In the genomic region with DNA sequence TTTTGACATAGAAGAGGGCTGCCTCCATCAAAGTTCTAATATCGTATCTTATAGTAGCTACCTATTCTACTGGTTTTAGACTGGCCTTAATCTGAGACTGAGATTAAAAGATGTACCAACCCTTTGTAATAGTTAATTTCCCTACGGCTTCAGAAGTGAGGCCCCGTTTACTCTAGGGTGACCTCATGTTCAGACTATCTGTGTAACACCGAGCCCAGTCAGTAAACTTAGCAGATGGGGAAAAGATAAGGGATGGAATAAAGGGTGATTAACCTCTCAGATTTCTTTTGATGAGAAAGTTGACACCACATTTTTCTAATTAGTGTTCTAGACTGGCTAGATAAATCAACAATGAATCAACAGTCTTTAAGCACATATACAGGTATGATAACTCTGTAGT, we compare ENCODE assay signal across 20 cellular contexts.
"Had no signal": no experiment of that assay in that cellular context is flagged by ENCODE, and none has a peak within 500 bp of the region (broad histone marks: within the 10 kb centered on the region; RNA-seq: fewer than 3 reads in every experiment).

No MANE protein-coding gene starts in this region.

- H3K4me3 ChIP-seq: dorsolateral prefrontal cortex, left lung, sigmoid colon, thyroid gland had no signal

- FAIRE-seq: colon, keratinocyte, TTC549 had no signal

- H3K27me3 Mint-ChIP-seq: activated B cell treated with CpG ODN at 0.5 μM for 24 hours; activated CD4-positive, alpha-beta memory T cell treated with anti-CD3 and anti-CD28 coated beads for 36 hours; activated naive CD8-positive, alpha-beta T cell had no signal

- H3K4me1 Mint-ChIP-seq: activated B cell treated with CpG ODN at 0.5 μM for 24 hours, nephron had no signal

- H3K36me3 ChIP-seq: left lung, sigmoid colon, thyroid gland had no signal

- H3K27ac Mint-ChIP-seq: activated B cell treated with CpG ODN at 0.5 μM for 24 hours; activated CD4-positive, alpha-beta memory T cell treated with anti-CD3 and anti-CD28 coated beads for 36 hours; activated naive CD8-positive, alpha-beta T cell; endodermal cell; nephron; T-helper 2 cell treated with Interferon-gamma antibody and Interleukin-4, amounts not matched to agents 5 μg/mL and 100 μg/mL, for 36 hours had no signal

- H3K36me3 Mint-ChIP-seq: activated CD4-positive, alpha-beta memory T cell treated with anti-CD3 and anti-CD28 coated beads for 36 hours; activated naive CD8-positive, alpha-beta T cell had no signal

- H3K27me3 ChIP-seq: dorsolateral prefrontal cortex, foreskin keratinocyte, left lung, sigmoid colon, thyroid gland had no signal

- DNase-seq: activated B cell treated with CpG ODN at 0.5 μM for 24 hours; activated CD4-positive, alpha-beta memory T cell treated with anti-CD3 and anti-CD28 coated beads for 36 hours; activated CD4-positive, alpha-beta T cell treated with anti-CD3 and anti-CD28 coated beads for 4 hours; activated T-cell treated with anti-CD3 and anti-CD28 coated beads for 4 hours; amniotic stem cell; caudate nucleus; dorsolateral prefrontal cortex; endodermal cell; foreskin keratinocyte; left lung; midbrain; sigmoid colon; stimulated activated naive CD4-positive, alpha-beta T cell; thyroid gland had no signal

- H3K9me3 Mint-ChIP-seq: activated B cell treated with CpG ODN at 0.5 μM for 24 hours, endodermal cell, nephron had no signal

- H3K4me3 Mint-ChIP-seq: activated B cell treated with CpG ODN at 0.5 μM for 24 hours; activated CD4-positive, alpha-beta memory T cell treated with anti-CD3 and anti-CD28 coated beads for 36 hours; activated naive CD8-positive, alpha-beta T cell; endodermal cell; nephron; T-helper 2 cell treated with Interferon-gamma antibody and Interleukin-4, amounts not matched to agents 5 μg/mL and 100 μg/mL, for 36 hours had no signal

- ATAC-seq: foreskin keratinocyte, left lung had no signal
